In the genomic region with DNA sequence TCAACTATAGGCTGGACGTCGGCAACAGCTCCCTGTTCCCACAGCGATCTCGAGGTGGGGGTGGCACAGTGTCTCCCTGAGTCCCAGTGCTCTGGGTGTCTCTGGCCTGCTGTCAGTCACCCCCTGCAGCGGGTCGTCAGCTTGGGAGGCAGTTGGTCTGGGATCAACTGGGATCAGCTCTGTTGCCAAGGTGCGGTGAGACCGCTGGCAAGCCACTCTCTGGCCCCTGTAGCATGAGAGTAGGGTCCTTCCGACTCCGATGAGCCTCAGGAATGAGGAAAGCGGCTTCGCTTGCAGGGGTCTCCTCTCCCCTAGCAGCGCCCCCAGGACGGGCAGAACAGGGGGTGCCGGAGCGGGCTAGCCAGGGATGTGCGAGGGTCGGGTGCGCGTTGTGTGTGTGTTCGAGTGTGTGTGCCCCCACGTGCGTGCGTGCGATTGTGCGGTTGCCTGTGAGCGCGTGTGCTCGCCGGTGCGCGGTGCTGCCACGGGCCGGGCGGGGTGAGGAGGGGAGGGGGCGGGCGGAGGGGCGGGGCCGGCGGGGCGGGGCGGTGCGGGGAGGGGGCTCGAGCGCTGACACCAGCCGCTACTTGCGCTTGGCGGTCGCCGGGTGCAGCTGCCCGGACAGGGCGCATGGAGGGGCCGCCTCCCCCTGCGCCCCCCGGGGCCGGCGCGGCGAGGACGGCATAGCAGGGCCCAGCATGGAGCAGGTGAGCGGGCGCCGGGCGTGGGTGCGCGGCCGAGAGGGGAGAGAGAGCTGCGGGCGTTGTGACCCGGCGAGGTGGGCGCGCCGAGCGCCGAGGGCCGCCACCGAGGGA, we compare ENCODE assay signal across 9 cellular contexts. TPM values are rescaled to one million over a fixed set of nuclear protein-coding genes. Genes with fewer than 3 reads are reported as not detected.
A peak's percentile ranks its signal among the peaks of the same experiment; 100 is the strongest.
DNase-seq lines count a peak whose midpoint lies in the region; ATAC-seq and TF ChIP-seq lines count a peak whose summit lies in the region.
"Had no signal": no experiment of that assay in that cellular context is flagged by ENCODE, and none has a peak within 500 bp of the region (broad histone marks: within the 10 kb centered on the region; RNA-seq: fewer than 3 reads in every experiment).

No MANE protein-coding gene starts in this region.

- no peaks in the 10 kb centered on the region for H3K9me3 ChIP-seq in CD8-positive, alpha-beta memory T cell (ENCODE audit: low read length)

- H3K36me3 Mint-ChIP-seq in CD8-positive, alpha-beta memory T cell, result no peaks in the 10 kb centered on the region
- no peaks in the 10 kb centered on the region for H3K36me3 Mint-ChIP-seq in progenitor cell of endocrine pancreas (ENCODE audit: insufficient read depth)

- CTCF ChIA-PET in CD8-positive, alpha-beta memory T cell (lab: Charles Lee), result no interaction called here

- H3K27me3 ChIP-seq in CD8-positive, alpha-beta memory T cell (ENCODE audit: insufficient read depth, low read length, poor library complexity, severe bottlenecking), result peaks cover 29% of the 10 kb centered on the region
- peaks cover 0 to 3% (median 0%) of the 10 kb centered on the region in 45 donors for H3K27me3 ChIP-seq in dorsolateral prefrontal cortex

- H3K4me1 ChIP-seq in CD8-positive, alpha-beta memory T cell (ENCODE audit: insufficient read depth, low read length), result no peaks in the 10 kb centered on the region

- TF ChIP-seq CTCF in HFF-Myc (IDR thresholded peaks at IDR 0.05; ENCODE audit: low read depth, low read length, missing control alignments), result no peak
- no peak for TF ChIP-seq CTCF in dorsolateral prefrontal cortex (IDR thresholded peaks at IDR 0.05 in 54 of 56, conservative IDR thresholded peaks at IDR 0.05 in 2 of 56; ENCODE audit: low read depth in 1 of 56, partially characterized antibody in 56 of 56)
- no peak for TF ChIP-seq CTCF in progenitor cell of endocrine pancreas (IDR thresholded peaks at IDR 0.05; ENCODE audit: unreplicated experiment)

- no peak for DNase-seq in CD8-positive, alpha-beta memory T cell
- no peak for DNase-seq in HFF-Myc (ENCODE audit: extremely low read depth, low read depth)
- DNase-seq in dorsolateral prefrontal cortex, result peak in 1 of 10 donors; percentile 50
- DNase-seq in progenitor cell of endocrine pancreas (ENCODE audit: low spot score, unreplicated experiment), result no peak
- no peak for DNase-seq in NCI-H187 treated with DMSO at 0.1 percent for 48 hours (lab: John Stamatoyannopoulos, UW)
- DNase-seq in SHP77 treated with DMSO at 0.1 percent for 48 hours (lab: John Stamatoyannopoulos, UW), result no peak
- no peak for DNase-seq in posterior vena cava (ENCODE audit: low spot score)

- peak overlapping the region in 4 of 7 donors; percentile 51 to 77 (median 67) for H3K4me3 Mint-ChIP-seq in CD8-positive, alpha-beta memory T cell
- peak overlapping the region; percentile 76 for H3K4me3 Mint-ChIP-seq in progenitor cell of endocrine pancreas (ENCODE audit: low read depth)

- no peak overlapping the region for H3K4me3 ChIP-seq in CD8-positive, alpha-beta memory T cell (ENCODE audit: low read length)
- H3K4me3 ChIP-seq in HFF-Myc (replicated peaks; ENCODE audit: low read depth, low read length) (0 out of 2 replicates have a peak overlapping the region, but pooled peaks have one; percentile 4), dorsolateral prefrontal cortex (peak overlapping the region; percentile 31 to 72 (median 55))

- peaks cover 50 to 72% of the 10 kb centered on the region in 2 donors for H3K27me3 Mint-ChIP-seq in CD8-positive, alpha-beta memory T cell
- peaks cover 69% of the 10 kb centered on the region for H3K27me3 Mint-ChIP-seq in progenitor cell of endocrine pancreas

- peaks cover 0 to 4% (median 0%) of the 10 kb centered on the region in 3 donors for H3K4me1 Mint-ChIP-seq in CD8-positive, alpha-beta memory T cell
- peaks cover 5% of the 10 kb centered on the region for H3K4me1 Mint-ChIP-seq in progenitor cell of endocrine pancreas (ENCODE audit: low read depth)

- no peak overlapping the region for H3K27ac ChIP-seq in CD8-positive, alpha-beta memory T cell (ENCODE audit: low read depth, low read length)
- peak overlapping the region in 28 of 59 donors; percentile 10 to 99 (median 66) for H3K27ac ChIP-seq in dorsolateral prefrontal cortex
- H3K27ac ChIP-seq: KMS-11 had no signal

- no peaks in the 10 kb centered on the region for H3K9me3 Mint-ChIP-seq in CD8-positive, alpha-beta memory T cell
- no peaks in the 10 kb centered on the region for H3K9me3 Mint-ChIP-seq in progenitor cell of endocrine pancreas (ENCODE audit: low read depth)

- POLR2A ChIA-PET in CD8-positive, alpha-beta memory T cell (lab: Charles Lee), result no interaction called here

- H3K27ac Mint-ChIP-seq in CD8-positive, alpha-beta memory T cell, result peak overlapping the region in 1 of 8 donors; percentile 39
- H3K27ac Mint-ChIP-seq in progenitor cell of endocrine pancreas, result no peak overlapping the region

- no peak for ATAC-seq in GM21367 (IDR thresholded peaks at IDR 0.05; ENCODE audit: unreplicated experiment)

- H3K36me3 ChIP-seq in CD8-positive, alpha-beta memory T cell (ENCODE audit: insufficient read depth, low read length), result no peaks in the 10 kb centered on the region

- intact Hi-C loops in dorsolateral prefrontal cortex (cut with DNase I) (no loop called here), posterior vena cava (cut with DNase I) (loop anchor here in 1 of 2 donors (5.0 kb wide), 1 partner anchor 67 kb away; the partner anchor contains the start of gene SOCS7)

RNA-seq across cellular contexts. Expression of gene ARHGAP23, which starts 9.4 kb away (rescaled TPM):
- total RNA-seq in CD8-positive, alpha-beta memory T cell, result 1 to 10 TPM in 1 of 2 experiments, under 1 TPM in 1; 0.48 to 1.0 TPM
- polyA plus RNA-seq in CD8-positive, alpha-beta memory T cell, result not detected
- 100 to 1,000 TPM in 109 of 120 experiments, 10 to 100 TPM in 11; 93.2 to 496 (median 159) TPM for total RNA-seq in dorsolateral prefrontal cortex
- total RNA-seq in progenitor cell of endocrine pancreas, result 2.9 and 3.3 TPM in 2 replicates
- total RNA-seq in posterior vena cava, result 10 to 100 TPM; 72.9 to 90.4 TPM

Comparison
In these comparisons a context has a peak if more than half of its experiments do, and no peak if none do; other contexts are left out.
1. RNA of gene ARHGAP23, which starts 9.4 kb away (total RNA-seq): 93.2 to 496 TPM in dorsolateral prefrontal cortex and 72.9 to 90.4 TPM in posterior vena cava; 2.9 to 3.3 TPM in progenitor cell of endocrine pancreas and 0.48 to 1.0 TPM in CD8-positive, alpha-beta memory T cell; every median in the first group is over 10 times any median in the second.